Comparison of ENCODE assay signal across 8 cellular contexts in genomic region chr7:92448185-92448747, GRCh38. TPM values are rescaled to one million over a fixed set of nuclear protein-coding genes. Genes with fewer than 3 reads are reported as not detected.
DNase-seq lines count a peak whose midpoint lies in the region; ATAC-seq and TF ChIP-seq lines count a peak whose summit lies in the region.

No MANE protein-coding gene starts in this region.

- H4K20me1 ChIP-seq in mammary epithelial cell (ENCODE audit: insufficient read depth, low read length), result no peaks in the 10 kb centered on the region

- 4% methylated on average over 11 of the region's 11 CpGs for WGBS in mammary epithelial cell (ENCODE audit: low coverage, missing lambda C conversion rate)

- H3K9ac ChIP-seq in mammary epithelial cell (ENCODE audit: insufficient read depth, low read length), result peak overlapping the region; percentile 78

- H3K79me2 ChIP-seq in mammary epithelial cell (ENCODE audit: insufficient read depth, low read length), result peaks cover 38% of the 10 kb centered on the region

- peak overlapping the region; percentile 98 for H2AFZ ChIP-seq in mammary epithelial cell (ENCODE audit: low read depth, low read length)

- BruUV-seq in mammary epithelial cell (replicated peaks; lab: Mats Ljungman, UMichigan), result no TSS peak

- peak overlapping the region; percentile 81 for H3K4me2 ChIP-seq in mammary epithelial cell (ENCODE audit: insufficient read depth, low read depth, low read length)

- CTCF ChIA-PET in mammary epithelial cell (lab: Charles Lee; ENCODE audit: low non-redundant PET), result interaction anchor here (0.6 to 1.9 kb wide), 4 partner anchors 11 to 568 kb away, joined by 3 to 10 read pairs (median 5); partner anchors contain the start of gene MTERF1

- peak; percentile 28 to 48 for TF ChIP-seq CTCF in mammary epithelial cell (conservative IDR thresholded peaks at IDR 0.05 in 1 of 2, IDR thresholded peaks at IDR 0.05 in 1 of 2; ENCODE audit: extremely low read depth in 1 of 2, insufficient read depth in 1 of 2, low read depth in 1 of 2, low read length in 2 of 2)

- H3K9me3 ChIP-seq in mammary epithelial cell (replicated peaks; ENCODE audit: insufficient read depth, low read length), result no peaks in the 10 kb centered on the region

- peaks cover 4% of the 10 kb centered on the region for H3K4me1 ChIP-seq in mammary epithelial cell (ENCODE audit: insufficient read depth, low read length)

- dilution Hi-C loops in mammary epithelial cell (cut with HindIII; ENCODE audit: low sequenced_read_pairs), result no loop called here

- peak; percentile 19 for DNase-seq in NCI-H187 treated with DMSO at 0.1 percent for 48 hours (lab: John Stamatoyannopoulos, UW)
- no peak for DNase-seq in NCI-H187 (lab: John Stamatoyannopoulos, UW)
- peak; percentile 48 for DNase-seq in NCI-H1105 (lab: John Stamatoyannopoulos, UW)
- DNase-seq in UCSD-AML1 (lab: John Stamatoyannopoulos, UW; ENCODE audit: unreplicated experiment), result peak; percentile 18
- DNase-seq in mammary epithelial cell, result peak; percentile 60
- peak; percentile 67 for DNase-seq in islet precursor cell
- DNase-seq in stimulated activated CD4-positive, alpha-beta T cell treated with anti-CD3 and anti-CD28 coated beads, Interleukin-1b, Interleukin-23, amount 100 ng/mL, for 24 hours (ENCODE audit: low read depth in 4 of 4, low spot score in 1 of 4), result peak; percentile 5 to 32 (median 23)

- in situ Hi-C loops in mammary epithelial cell (cut with MboI; ENCODE audit: low sequenced_read_pairs in 2 of 2), result no loop called here

- peaks cover 31% of the 10 kb centered on the region for H3K36me3 ChIP-seq in mammary epithelial cell (ENCODE audit: insufficient read depth, low read length)

- ATAC-seq in HG02642 (IDR thresholded peaks at IDR 0.05; ENCODE audit: poor library complexity, unreplicated experiment), result peak; percentile 47

- H3K4me3 ChIP-seq in mammary epithelial cell (replicated peaks in 1 of 3; ENCODE audit: insufficient read depth in 1 of 3, low read depth in 2 of 3, low read length in 3 of 3), result peak overlapping the region; percentile 97 to 98 (median 97)

- H3K27me3 ChIP-seq in mammary epithelial cell (ENCODE audit: insufficient read depth, low read length), result no peaks in the 10 kb centered on the region

- H3K27ac ChIP-seq in mammary epithelial cell (ENCODE audit: insufficient read depth, low read depth, low read length), result peak overlapping the region; percentile 85

- intact Hi-C loops in mammary epithelial cell (cut with micrococcal nuclease), result loop anchor here (5.0 to 10.0 kb wide), 2 partner anchors 503 to 616 kb away; partner anchors contain the start of gene AKAP9

RNA-seq across cellular contexts. Expression of gene GATAD1, which starts 1.0 kb away (rescaled TPM):
- 10 to 100 TPM; 26.2 to 30.2 TPM for total RNA-seq in mammary epithelial cell
- polyA plus RNA-seq in mammary epithelial cell, result 13.5 TPM
- 42.2 TPM for polyA minus RNA-seq in mammary epithelial cell

RNA-seq across cellular contexts. Expression of gene ERVW-1, which starts 29.5 kb away (rescaled TPM):
- not detected for total RNA-seq in mammary epithelial cell
- polyA plus RNA-seq in mammary epithelial cell, result not detected
- polyA minus RNA-seq in mammary epithelial cell, result 4.5 TPM

Comparison
In these comparisons a context has a peak if more than half of its experiments do, and no peak if none do; other contexts are left out.
1. DNase-seq: peak in NCI-H187 treated with DMSO at 0.1 percent for 48 hours (single experiment), NCI-H1105 (single experiment), UCSD-AML1 (single experiment), mammary epithelial cell (single experiment), islet precursor cell (single experiment) and stimulated activated CD4-positive, alpha-beta T cell treated with anti-CD3 and anti-CD28 coated beads, Interleukin-1b, Interleukin-23, amount 100 ng/mL, for 24 hours (4 of 4); none in NCI-H187 (0 of 2).